ENCODE assay signal across 21 cellular contexts in genomic region chr3:45472795-45473194, GRCh38.
"Had no signal": no experiment of that assay in that cellular context is flagged by ENCODE, and none has a peak within 500 bp of the region (broad histone marks: within the 10 kb centered on the region; RNA-seq: fewer than 3 reads in every experiment).

No MANE protein-coding gene starts in this region.

- H3K4me1 ChIP-seq: left ventricle myocardium inferior, right atrium auricular region, right lobe of liver, stomach, testis, thyroid gland, transverse colon, upper lobe of left lung had no signal

- H3K36me3 ChIP-seq: ovary, right lobe of liver had no signal

- H3K4me2 ChIP-seq: hepatocyte had no signal

- H3K79me2 ChIP-seq: hepatocyte had no signal

- H3K27ac ChIP-seq: hepatocyte, left ventricle myocardium inferior, ovary, right atrium auricular region, right lobe of liver, skin epidermis, stomach, testis, thyroid gland, transverse colon, upper lobe of left lung had no signal

- DNase-seq: islet precursor cell; left ventricle myocardium inferior; mesendoderm; naive thymus-derived CD4-positive, alpha-beta T cell; ovary; right lobe of liver; stimulated activated CD4-positive, alpha-beta T cell treated with anti-CD3 and anti-CD28 coated beads, Interleukin-12 subunit alpha, Interleukin-12 subunit beta, amount 100 ng/mL, for 4 hours; stimulated activated CD4-positive, alpha-beta T cell treated with anti-CD3 and anti-CD28 coated beads, Interleukin-15, amount 100 ng/mL, for 24 hours; stimulated activated CD4-positive, alpha-beta T cell treated with anti-CD3 and anti-CD28 coated beads, Interleukin-2, amount 100 ng/mL, for 24 hours; stimulated activated CD4-positive, alpha-beta T cell treated with anti-CD3 and anti-CD28 coated beads, Interleukin-4, amount 100 ng/mL, for 1 hour; stimulated activated naive B cell treated with anti-CD40 and anti-IgM and Interleukin-4, amounts not matched to agents 10 μg/mL and 1 μg/mL and 100 μg/mL, for 72 hours; stimulated activated naive CD8-positive, alpha-beta T cell treated with anti-CD3 and anti-CD28 coated beads, Interleukin-15, Interleukin-2, amounts not matched to agents 100 U/mL and 50 U/mL, for 24 hours; stomach; testis; thyroid gland; transverse colon; upper lobe of left lung had no signal

- H3K9me3 ChIP-seq: left ventricle myocardium inferior, ovary, right atrium auricular region, right lobe of liver, stomach, testis, thyroid gland, transverse colon, upper lobe of left lung had no signal

- H3K4me3 ChIP-seq: hepatocyte, left ventricle myocardium inferior, lung, ovary, right atrium auricular region, right lobe of liver, skin epidermis, stomach, testis, thyroid gland, transverse colon, upper lobe of left lung had no signal

- H2AFZ ChIP-seq: hepatocyte had no signal

- H3K27me3 ChIP-seq: hepatocyte, ovary, right atrium auricular region, right lobe of liver, stomach, testis, thyroid gland, transverse colon, upper lobe of left lung had no signal
